12 cellular contexts compared by ENCODE assay signal in the genomic region with DNA sequence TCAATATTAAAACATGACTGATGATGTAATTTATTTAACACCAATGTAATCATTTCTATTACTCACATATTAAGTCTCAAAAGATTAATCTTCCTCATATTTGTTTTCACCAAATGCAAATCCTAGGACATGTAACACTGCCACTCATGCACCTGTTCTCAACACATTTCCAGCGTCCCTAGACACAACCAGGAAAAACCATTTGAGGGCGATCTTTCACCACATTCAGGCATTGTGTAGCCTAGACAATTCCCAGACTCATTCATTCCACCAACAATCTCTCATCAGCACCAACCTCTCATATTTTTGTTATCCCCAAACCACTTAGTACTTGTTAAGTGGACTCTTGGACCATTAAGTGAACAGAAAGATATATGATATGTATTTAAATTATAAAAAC.
DNase-seq lines count a peak whose midpoint lies in the region; ATAC-seq, FAIRE-seq and TF ChIP-seq lines count a peak whose summit lies in the region.
"Had no signal": no experiment of that assay in that cellular context is flagged by ENCODE, and none has a peak within 500 bp of the region (broad histone marks: within the 10 kb centered on the region; RNA-seq: fewer than 3 reads in every experiment).

No MANE protein-coding gene starts in this region.

- POLR2A ChIA-PET in Panc1 (lab: Charles Lee): no interaction called here

- H3K4me1 ChIP-seq in Panc1 (ENCODE audit: control insufficient read depth, insufficient read depth, low read length) (no peaks in the 10 kb centered on the region), mesendoderm (ENCODE audit: control insufficient read depth, low read depth, low read length) (no peaks in the 10 kb centered on the region)
- H3K4me1 ChIP-seq: tibial artery had no signal

- ATAC-seq in Panc1 (no peak), HG02610 (IDR thresholded peaks at IDR 0.05; ENCODE audit: unreplicated experiment) (no peak)
- ATAC-seq: naive thymus-derived CD8-positive, alpha-beta T cell had no signal

- H2AK5ac ChIP-seq in mesendoderm (ENCODE audit: low read length): no peak overlapping the region

- no peak for FAIRE-seq in GM12891 (lab: Jason Lieb, UNC)

- H2BK5ac ChIP-seq in mesendoderm (ENCODE audit: low read length): no peak overlapping the region

- WGBS in mesendoderm (ENCODE audit: extremely low coverage, insufficient coverage, low lambda C conversion rate): no CpG with 5 or more reads among the region's 2 CpGs

- no peak overlapping the region for H3K27ac ChIP-seq in Panc1 (ENCODE audit: low read length)
- no peak overlapping the region for H3K27ac ChIP-seq in mesendoderm (ENCODE audit: low read depth, low read length)
- H3K27ac ChIP-seq: tibial artery had no signal

- H3K36me3 ChIP-seq in Panc1 (ENCODE audit: control insufficient read depth, insufficient read depth, low read length): no peaks in the 10 kb centered on the region
- no peaks in the 10 kb centered on the region for H3K36me3 ChIP-seq in mesendoderm (ENCODE audit: control insufficient read depth, insufficient read depth, low read length)
- H3K36me3 ChIP-seq: tibial artery had no signal

- CTCF ChIA-PET in Panc1 (lab: Charles Lee): no interaction called here

- no peak overlapping the region for H3K18ac ChIP-seq in mesendoderm (ENCODE audit: low read length)

- no peaks in the 10 kb centered on the region for H3K79me1 ChIP-seq in mesendoderm (ENCODE audit: low read length)

- H4K5ac ChIP-seq in mesendoderm (ENCODE audit: low read length): no peak overlapping the region

- in situ Hi-C loops in Panc1 (cut with HindIII; ENCODE audit: low pct_unique_long_range_greater_than_20kb, low sequenced_read_pairs): no loop called here

- H3K4me2 ChIP-seq in mesendoderm (ENCODE audit: low read length): no peak overlapping the region

- no peak overlapping the region for H3K4ac ChIP-seq in mesendoderm (ENCODE audit: low read depth, low read length)

- H3K9ac ChIP-seq in mesendoderm (ENCODE audit: low read length): no peak overlapping the region

- no TSS peak for BruUV-seq in Panc1 (replicated peaks; lab: Mats Ljungman, UMichigan)

- intact Hi-C loops in Panc1 (cut with micrococcal nuclease; ENCODE audit: unreplicated experiment): no loop called here

- H4K8ac ChIP-seq in mesendoderm (ENCODE audit: low read depth, low read length): no peak overlapping the region

- DNase-seq in GM10266 (ENCODE audit: extremely low spot score): no peak
- peak; percentile 60 for DNase-seq in NCI-H1092 (lab: John Stamatoyannopoulos, UW)
- no peak for DNase-seq in Panc1 (ENCODE audit: low read depth, low spot score)
- peak; percentile 43 for DNase-seq in mesendoderm
- no peak for DNase-seq in superior temporal gyrus (ENCODE audit: extremely low spot score)
- DNase-seq in GM12891 (ENCODE audit: insufficient read length, low spot score): no peak
- DNase-seq: cortex of kidney; naive thymus-derived CD8-positive, alpha-beta T cell; NCI-H1694 treated with DMSO at 0.1 percent for 48 hours; stimulated activated CD4-positive, alpha-beta T cell treated with anti-CD3 and anti-CD28 coated beads, Interleukin-4, amount 100 ng/mL, for 24 hours; tibial artery had no signal

- TF ChIP-seq CTCF in GM10266 (IDR thresholded peaks at IDR 0.05; ENCODE audit: control insufficient read depth, insufficient read depth, low read depth, missing control alignments): peak; percentile 28
- peak; percentile 51 for TF ChIP-seq CTCF in Panc1 (IDR thresholded peaks at IDR 0.05)

- H3K27me3 ChIP-seq in Panc1 (ENCODE audit: control insufficient read depth, insufficient read depth, low read length) (no peaks in the 10 kb centered on the region), mesendoderm (ENCODE audit: insufficient read depth, low read length, poor library complexity) (no peaks in the 10 kb centered on the region)
- H3K27me3 ChIP-seq: tibial artery had no signal

- H3K4me3 ChIP-seq in Panc1 (ENCODE audit: low read depth in 2 of 2, low read length in 2 of 2): no peak overlapping the region
- no peak overlapping the region for H3K4me3 ChIP-seq in mesendoderm (ENCODE audit: low read length)
- H3K4me3 ChIP-seq: tibial artery had no signal

- H2BK15ac ChIP-seq in mesendoderm (replicated peaks; ENCODE audit: low read depth): no peak overlapping the region

- no peak overlapping the region for H3K56ac ChIP-seq in mesendoderm (ENCODE audit: low read length)

- no peaks in the 10 kb centered on the region for H3K9me3 ChIP-seq in Panc1 (ENCODE audit: control insufficient read depth, insufficient read depth, low read depth, low read length)
- H3K9me3 ChIP-seq: tibial artery had no signal

- H2BK120ac ChIP-seq in mesendoderm (ENCODE audit: low read depth, low read length): no peak overlapping the region

- TF ChIP-seq POLR2A in GM12891 (IDR thresholded peaks at IDR 0.05; ENCODE audit: low read depth, low read length): no peak

- H3K79me2 ChIP-seq in mesendoderm (ENCODE audit: control insufficient read depth, insufficient read depth, low read length): no peaks in the 10 kb centered on the region

- H3K23ac ChIP-seq in mesendoderm (ENCODE audit: low read length): no peak overlapping the region

TF ChIP-seq in GM12891, 5 proteins besides CTCF, POLR2A, EP300 and RAD21:
- TF ChIP-seq TAF1 (IDR thresholded peaks at IDR 0.05; ENCODE audit: low read depth, low read length): no peak
TF ChIP-seq in GM12891: peak in this region for 0.

Comparison
In these comparisons a context has a peak if more than half of its experiments do, and no peak if none do; other contexts are left out.
1. DNase-seq: peak in NCI-H1092 (single experiment) and mesendoderm (single experiment); none in GM10266 (single experiment), Panc1 (single experiment), superior temporal gyrus (single experiment) and GM12891 (single experiment).